25 cellular contexts compared by ENCODE assay signal in the genomic region with DNA sequence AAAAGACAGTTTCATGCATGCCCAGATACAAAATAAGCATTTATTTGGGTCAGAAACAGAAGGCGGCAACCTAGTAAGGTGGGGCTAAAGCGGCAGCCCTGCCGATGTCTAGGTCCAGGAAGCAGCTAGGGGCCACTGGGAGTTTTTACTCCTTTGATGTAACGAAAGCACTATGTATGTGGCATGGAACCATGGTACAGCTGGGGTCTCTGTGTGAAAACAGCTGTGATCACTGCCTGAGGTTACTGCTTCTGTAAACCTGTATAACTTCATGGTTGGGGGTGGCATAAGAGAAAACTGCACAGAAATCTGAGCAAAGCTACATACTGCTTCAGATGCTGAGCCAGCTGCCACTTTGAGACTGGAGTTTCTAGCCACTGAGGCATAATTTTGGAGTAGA.
DNase-seq lines count a peak whose midpoint lies in the region; ATAC-seq and TF ChIP-seq lines count a peak whose summit lies in the region.
"Had no signal": no experiment of that assay in that cellular context is flagged by ENCODE, and none has a peak within 500 bp of the region (broad histone marks: within the 10 kb centered on the region; RNA-seq: fewer than 3 reads in every experiment).

No MANE protein-coding gene starts in this region.

- H4K20me1 ChIP-seq in OCI-LY1 (ENCODE audit: insufficient read depth, low read length): no peaks in the 10 kb centered on the region

- no peak for TF ChIP-seq CTCF in OCI-LY1 (IDR thresholded peaks at IDR 0.05; ENCODE audit: low read length)

- no peaks in the 10 kb centered on the region for H3K27me3 ChIP-seq in OCI-LY1 (ENCODE audit: insufficient read depth, low read length)
- no peaks in the 10 kb centered on the region for H3K27me3 ChIP-seq in thymus (ENCODE audit: control insufficient read depth, insufficient read depth)
- H3K27me3 ChIP-seq: BE2C, Peyer's patch had no signal

- DNase-seq in NCI-H2171 treated with DMSO at 0.1 percent for 48 hours (lab: John Stamatoyannopoulos, UW): peak; percentile 19
- DNase-seq in NCI-H2171 (lab: John Stamatoyannopoulos, UW): no peak
- DNase-seq in Jurkat, Clone E6-1 (ENCODE audit: low read depth, low spot score): peak; percentile 95
- DNase-seq in NCI-H2107 (lab: John Stamatoyannopoulos, UW): no peak
- DNase-seq in A172 (ENCODE audit: low spot score): no peak
- DNase-seq: ACHN; BE2C; CD4-positive, CD25-positive, alpha-beta regulatory T cell; H7; MV-4-11; NCI-H1105 treated with DMSO at 0.1 percent for 48 hours; NCI-H146; NCI-H1930; NCI-H2227 treated with DMSO at 0.1 percent for 48 hours; NCI-H526 treated with DMSO at 0.1 percent for 48 hours; OCI-M1; Peyer's patch; SIG-M5 had no signal

- H3K36me3 ChIP-seq in OCI-LY1 (ENCODE audit: insufficient read depth, low read length): no peaks in the 10 kb centered on the region; the same call in 1 of the 2 replicates
- no peaks in the 10 kb centered on the region for H3K36me3 ChIP-seq in thymus (ENCODE audit: control insufficient read depth, insufficient read depth)
- H3K36me3 ChIP-seq: BE2C, Peyer's patch had no signal

- no peaks in the 10 kb centered on the region for H3K79me2 ChIP-seq in OCI-LY1 (ENCODE audit: insufficient read depth, low read length)

- H3K4me1 ChIP-seq in OCI-LY1 (ENCODE audit: insufficient read depth, low read length, severe bottlenecking) (peaks cover 90% of the 10 kb centered on the region), thymus (ENCODE audit: control insufficient read depth, insufficient read depth, low read length) (peaks cover 19% of the 10 kb centered on the region)
- H3K4me1 ChIP-seq: BE2C, Peyer's patch had no signal

- H3K9me3 ChIP-seq in OCI-LY1 (ENCODE audit: low read length) (peaks cover 4% of the 10 kb centered on the region), thymus (ENCODE audit: control insufficient read depth) (no peaks in the 10 kb centered on the region)
- H3K9me3 ChIP-seq: BE2C, Peyer's patch had no signal

- WGBS in thymus: 11% methylated on average over 4 of the region's 4 CpGs

- H2AFZ ChIP-seq in OCI-LY1 (ENCODE audit: low read length): no peak overlapping the region

- peaks cover 6% of the 10 kb centered on the region; the same call in 1 of the 2 replicates for H3F3A ChIP-seq in OCI-LY1 (ENCODE audit: insufficient read depth, low read length)

- peak overlapping the region; percentile 77 for H3K9ac ChIP-seq in OCI-LY1 (ENCODE audit: low read length)
- H3K9ac ChIP-seq: KMS-11 had no signal

- H3K4me2 ChIP-seq in OCI-LY1 (ENCODE audit: low read length): peak overlapping the region; percentile 59
- H3K4me2 ChIP-seq: KMS-11 had no signal

- H3K4me3 ChIP-seq in Jurkat, Clone E6-1 (ENCODE audit: low read length): peak overlapping the region; percentile 30
- H3K4me3 ChIP-seq in OCI-LY1 (ENCODE audit: low read depth, low read length, poor library complexity, severe bottlenecking) (peak overlapping the region; percentile 22), thymus (ENCODE audit: low read length) (peak overlapping the region; percentile 20)
- H3K4me3 ChIP-seq: GM12878, Peyer's patch, SK-N-MC had no signal

- no peaks in the 10 kb centered on the region for H3K9me2 ChIP-seq in OCI-LY1 (ENCODE audit: low read depth, low read length)

- H3K27ac ChIP-seq in OCI-LY1 (ENCODE audit: low read depth, low read length, poor library complexity, severe bottlenecking): peak overlapping the region; percentile 99
- H3K27ac ChIP-seq in thymus (ENCODE audit: low read depth): peak overlapping the region; percentile 88
- H3K27ac ChIP-seq: 22Rv1, KMS-11, Peyer's patch, SK-N-MC had no signal

- no peak for ATAC-seq in activated CD4-positive, CD25-positive, alpha-beta regulatory T cell treated with anti-CD3 and anti-CD28 coated beads, Interleukin-2, amount 50 U/mL, for 24 hours
- ATAC-seq: GM12878 had no signal

Comparison
In these comparisons a context has a peak if more than half of its experiments do, and no peak if none do; other contexts are left out.
1. DNase-seq: peak in NCI-H2171 treated with DMSO at 0.1 percent for 48 hours (single experiment) and Jurkat, Clone E6-1 (single experiment); none in NCI-H2171 (single experiment), NCI-H2107 (single experiment) and A172 (single experiment).
2. Peak in every context shown above with its lines, with median percentiles within 50 percentile points of each other: H3K4me3 ChIP-seq.